In genomic region chr10:45000764-45001381, GRCh38 we compare ENCODE assay signal across 8 cellular contexts.
DNase-seq lines count a peak whose midpoint lies in the region; ATAC-seq and TF ChIP-seq lines count a peak whose summit lies in the region.

ZNF22 (plus strand) TSS chr10:45000923; CDS start chr10:45003369, 2,446 bp downstream.

- TF ChIP-seq POLR2A in erythroblast (IDR thresholded peaks at IDR 0.05; ENCODE audit: low read length) = peak; percentile 44

- H3K4me1 ChIP-seq in muscle layer of duodenum (ENCODE audit: control insufficient read depth in 1 of 2, insufficient read depth in 2 of 2, low read length in 2 of 2) = peaks cover 12 to 31% of the 10 kb centered on the region in 2 donors

- no peaks in the 10 kb centered on the region for H3K27me3 ChIP-seq in muscle layer of duodenum (ENCODE audit: low read depth, low read length)

- peaks cover 40% of the 10 kb centered on the region for H3K36me3 Mint-ChIP-seq in stimulated activated effector memory CD8-positive, alpha-beta T cell treated with anti-CD3 and anti-CD28 coated beads, Interleukin-12 subunit alpha, Interleukin-12 subunit beta, amount 100 ng/mL, for 72 hours

- ATAC-seq in GM18907 (IDR thresholded peaks at IDR 0.05; ENCODE audit: unreplicated experiment) = peak; percentile 87
- ATAC-seq in HG03135 (IDR thresholded peaks at IDR 0.05; ENCODE audit: unreplicated experiment) = peak; percentile 63
- peak; percentile 87 for ATAC-seq in stimulated activated effector memory CD8-positive, alpha-beta T cell treated with anti-CD3 and anti-CD28 coated beads, Interleukin-12 subunit alpha, Interleukin-12 subunit beta, amount 100 ng/mL, for 72 hours

- H3K4me3 ChIP-seq in muscle layer of duodenum (ENCODE audit: low read depth in 1 of 2, low read length in 2 of 2) = peak within 1 kb of the TSS; percentile 75 to 80

- H3K27ac Mint-ChIP-seq in stimulated activated effector memory CD8-positive, alpha-beta T cell treated with anti-CD3 and anti-CD28 coated beads, Interleukin-12 subunit alpha, Interleukin-12 subunit beta, amount 100 ng/mL, for 72 hours = peak within 1 kb of the TSS; percentile 97

- H3K4me3 Mint-ChIP-seq in stimulated activated effector memory CD8-positive, alpha-beta T cell treated with anti-CD3 and anti-CD28 coated beads, Interleukin-12 subunit alpha, Interleukin-12 subunit beta, amount 100 ng/mL, for 72 hours = peak within 1 kb of the TSS; percentile 78

- H3K9me3 ChIP-seq in muscle layer of duodenum (ENCODE audit: control insufficient read depth in 1 of 2, low read length in 2 of 2) = no peaks in the 10 kb centered on the region

- peaks cover 0 to 15% of the 10 kb centered on the region in 2 donors for H3K36me3 ChIP-seq in muscle layer of duodenum (ENCODE audit: control insufficient read depth in 1 of 2, insufficient read depth in 2 of 2, low read length in 2 of 2)

- peak within 1 kb of the TSS; percentile 96 for H3K27ac ChIP-seq in muscle layer of duodenum (ENCODE audit: low read length)

- peak; percentile 68 for DNase-seq in Ammon's horn (ENCODE audit: low spot score)
- DNase-seq in NOMO-1 treated with DMSO at 0.1 percent for 48 hours (lab: John Stamatoyannopoulos, UW; ENCODE audit: unreplicated experiment) = peak; percentile 77
- DNase-seq in activated T-cell treated with anti-CD3 and anti-CD28 coated beads for 24 hours (ENCODE audit: low read depth) = peak; percentile 55
- peak; percentile 84 to 88 for DNase-seq in erythroblast (lab: John Stamatoyannopoulos, UW)
- DNase-seq in stimulated activated effector memory CD8-positive, alpha-beta T cell treated with anti-CD3 and anti-CD28 coated beads, Interleukin-12 subunit alpha, Interleukin-12 subunit beta, amount 100 ng/mL, for 72 hours (ENCODE audit: low spot score in 2 of 2) = peak; percentile 68 to 87

- H3K9me3 Mint-ChIP-seq in stimulated activated effector memory CD8-positive, alpha-beta T cell treated with anti-CD3 and anti-CD28 coated beads, Interleukin-12 subunit alpha, Interleukin-12 subunit beta, amount 100 ng/mL, for 72 hours = peaks cover 7% of the 10 kb centered on the region

- H3K4me1 Mint-ChIP-seq in stimulated activated effector memory CD8-positive, alpha-beta T cell treated with anti-CD3 and anti-CD28 coated beads, Interleukin-12 subunit alpha, Interleukin-12 subunit beta, amount 100 ng/mL, for 72 hours = peaks cover 27% of the 10 kb centered on the region

Comparison
In these comparisons a context has a peak if more than half of its experiments do, and no peak if none do; other contexts are left out.
1. Peak in every context shown above with its lines: DNase-seq, ATAC-seq, H3K4me3 ChIP-seq and H3K27ac ChIP-seq.